8 cellular contexts compared by ENCODE assay signal in the genomic region with DNA sequence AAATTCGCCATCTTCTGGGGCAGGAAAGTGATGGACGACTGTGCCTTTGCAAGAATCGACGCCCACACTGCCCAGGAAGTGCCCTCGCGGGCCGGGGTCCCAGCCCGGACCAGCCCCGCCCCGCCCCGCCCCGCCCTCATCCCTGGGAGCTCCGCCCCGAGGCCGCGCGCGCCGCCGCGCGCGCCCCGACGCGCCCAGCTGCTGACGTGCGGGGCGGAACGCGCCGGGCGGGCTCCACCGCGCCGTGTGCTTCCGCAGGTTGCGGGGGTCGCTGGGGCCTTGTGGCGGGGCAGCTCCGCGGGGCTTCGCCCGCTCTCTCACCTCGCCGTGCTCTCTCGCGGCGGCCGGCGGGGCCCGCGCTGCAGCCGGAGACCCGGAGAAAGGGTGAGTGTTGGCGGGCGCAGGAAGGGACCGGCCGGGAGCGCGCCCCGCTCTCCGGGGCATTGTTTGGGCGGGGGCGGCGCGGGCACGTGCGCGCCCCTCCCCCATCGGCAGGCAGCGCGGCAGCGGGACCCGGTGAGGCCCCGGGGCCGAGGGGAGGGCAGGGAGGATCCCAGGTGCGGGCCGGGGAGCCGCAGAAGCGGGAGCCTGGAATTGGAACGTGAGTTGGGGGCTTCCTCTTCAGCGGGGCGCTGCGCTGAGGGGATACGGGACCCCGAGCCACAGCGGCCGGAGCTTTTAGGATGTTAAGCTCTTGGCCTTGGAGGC. TPM values are rescaled to one million over a fixed set of nuclear protein-coding genes. Genes with fewer than 3 reads are reported as not detected.
A peak's percentile ranks its signal among the peaks of the same experiment; 100 is the strongest.
DNase-seq lines count a peak whose midpoint lies in the region; ATAC-seq, FAIRE-seq and TF ChIP-seq lines count a peak whose summit lies in the region.

Gene YEATS2 (plus strand): TSS at position 188 of the 708 bp plus-strand sequence. CDS start 17,366 bp downstream, outside the sequence.

- no peak for TF ChIP-seq POLR2A in spleen (IDR thresholded peaks at IDR 0.05)

- 0 to 1% (median 1%) methylated on average over 17 to 89 of the region's 89 CpGs for WGBS in spleen, 5 donors

- no peak for FAIRE-seq in bronchial epithelial cell (lab: Jason Lieb, UNC)

- H3K9me3 ChIP-seq in WERI-Rb-1 (ENCODE audit: severe bottlenecking) (no peaks in the 10 kb centered on the region), spleen (no peaks in the 10 kb centered on the region)

- intact Hi-C loops in spleen (cut with DNase I; ENCODE audit: low total_unique reads) = no loop called here

- TF ChIP-seq CTCF in WERI-Rb-1 (IDR thresholded peaks at IDR 0.05; ENCODE audit: low read depth, low read length) = no peak
- no peak for TF ChIP-seq CTCF in bronchial epithelial cell (IDR thresholded peaks at IDR 0.05; ENCODE audit: insufficient read depth, low read length, severe bottlenecking)
- TF ChIP-seq CTCF in spleen (IDR thresholded peaks at IDR 0.05 in 8 of 11, conservative IDR thresholded peaks at IDR 0.05 in 3 of 11) = no peak

- H3K4me1 ChIP-seq in spleen = peaks cover 12 to 47% (median 27%) of the 10 kb centered on the region in 6 donors

- H3K4me3 ChIP-seq in WERI-Rb-1 (ENCODE audit: low read depth, low read length) (peak within 1 kb of the TSS; percentile 97), bronchial epithelial cell (ENCODE audit: low read depth, low read length) (peak within 1 kb of the TSS; percentile 97), spleen (peak within 1 kb of the TSS; percentile 86 to 99 (median 95))

- DNase-seq in NK-92 treated with Interleukin-12 subunit alpha and Interleukin-12 subunit beta, amount 100 ng/mL, for 24 hours (lab: John Stamatoyannopoulos, UW) = peak; percentile 68
- DNase-seq in NK-92 (lab: John Stamatoyannopoulos, UW; ENCODE audit: unreplicated experiment) (no peak), NCI-H2171 treated with DMSO at 0.1 percent for 48 hours (lab: John Stamatoyannopoulos, UW) (peak; percentile 76), WERI-Rb-1 (peak; percentile 66), bronchial epithelial cell (ENCODE audit: low read depth) (peak; percentile 30), inferior parietal cortex (ENCODE audit: extremely low spot score) (peak; percentile 54), spleen (peak; percentile 90)

- no peaks in the 10 kb centered on the region for H3K27me3 ChIP-seq in WERI-Rb-1 (ENCODE audit: insufficient read depth, low read depth, severe bottlenecking)
- no peaks in the 10 kb centered on the region for H3K27me3 ChIP-seq in bronchial epithelial cell (ENCODE audit: control insufficient read depth, insufficient read depth, low read length)
- no peaks in the 10 kb centered on the region for H3K27me3 ChIP-seq in spleen (replicated peaks in 1 of 7)

- peak; percentile 65 for ATAC-seq in HG02943 (IDR thresholded peaks at IDR 0.05; ENCODE audit: low read depth, unreplicated experiment)

- H3K27ac ChIP-seq in WERI-Rb-1 (peak within 1 kb of the TSS; percentile 99), spleen (peak within 1 kb of the TSS; percentile 86 to 97 (median 93))

- H3K36me3 ChIP-seq in WERI-Rb-1 = peaks cover 20% of the 10 kb centered on the region
- H3K36me3 ChIP-seq in bronchial epithelial cell (ENCODE audit: control insufficient read depth, insufficient read depth, low read length) = peaks cover 2% of the 10 kb centered on the region
- peaks cover 0 to 14% (median 0%) of the 10 kb centered on the region in 6 donors for H3K36me3 ChIP-seq in spleen

RNA-seq across cellular contexts. Expression of gene YEATS2, which starts in this region (rescaled TPM):
- total RNA-seq in bronchial epithelial cell (18.2 and 19.7 TPM in 2 replicates), spleen (10 to 100 TPM; 20.7 to 33.5 (median 28.7) TPM)
- polyA plus RNA-seq in spleen = 1 to 10 TPM; 4.6 to 8.6 (median 5.2) TPM
